ENCODE assay signal across 17 cellular contexts in genomic region chr11:9206496-9206895, GRCh38. TPM values are rescaled to one million over a fixed set of nuclear protein-coding genes. Genes with fewer than 3 reads are reported as not detected.
DNase-seq lines count a peak whose midpoint lies in the region; ATAC-seq and TF ChIP-seq lines count a peak whose summit lies in the region.
"Had no signal": no experiment of that assay in that cellular context is flagged by ENCODE, and none has a peak within 500 bp of the region (broad histone marks: within the 10 kb centered on the region; RNA-seq: fewer than 3 reads in every experiment).

No MANE protein-coding gene starts in this region.

- H3K36me3 ChIP-seq in neural progenitor cell = no peaks in the 10 kb centered on the region

- ATAC-seq in GM18907 (IDR thresholded peaks at IDR 0.05; ENCODE audit: unreplicated experiment) = no peak
- ATAC-seq: activated T-cell treated with anti-CD3 and anti-CD28 coated beads, Interleukin-2, amount 50 U/mL, for 4 hours; left colon; stimulated activated naive CD8-positive, alpha-beta T cell treated with anti-CD3 and anti-CD28 coated beads, Interleukin-15, amount 100 ng/mL, for 72 hours had no signal

- no peak overlapping the region for H3K4me3 Mint-ChIP-seq in neural progenitor cell
- H3K4me3 Mint-ChIP-seq: activated T-cell treated with anti-CD3 and anti-CD28 coated beads, Interleukin-2, amount 50 U/mL, for 4 hours; stimulated activated naive CD8-positive, alpha-beta T cell treated with anti-CD3 and anti-CD28 coated beads, Interleukin-15, amount 100 ng/mL, for 72 hours had no signal

- no peak overlapping the region for H3K27ac Mint-ChIP-seq in neural progenitor cell
- H3K27ac Mint-ChIP-seq: stimulated activated naive CD8-positive, alpha-beta T cell treated with anti-CD3 and anti-CD28 coated beads, Interleukin-15, amount 100 ng/mL, for 72 hours had no signal

- no peaks in the 10 kb centered on the region for H3K9me3 Mint-ChIP-seq in neural progenitor cell
- H3K9me3 Mint-ChIP-seq: activated T-cell treated with anti-CD3 and anti-CD28 coated beads, Interleukin-2, amount 50 U/mL, for 4 hours; stimulated activated naive CD8-positive, alpha-beta T cell treated with anti-CD3 and anti-CD28 coated beads, Interleukin-15, amount 100 ng/mL, for 72 hours had no signal

- no peak for TF ChIP-seq CTCF in neural progenitor cell (IDR thresholded peaks at IDR 0.05)

- peaks cover 64% of the 10 kb centered on the region for H4K20me1 ChIP-seq in neural progenitor cell (ENCODE audit: low read depth)

- no peaks in the 10 kb centered on the region for H3K27me3 ChIP-seq in neural progenitor cell
- H3K27me3 ChIP-seq: BLaER1 had no signal

- H3K4me3 ChIP-seq in neural progenitor cell = no peak overlapping the region
- H3K4me3 ChIP-seq: BLaER1 had no signal

- H3K4me1 ChIP-seq in neural progenitor cell = peaks cover 14% of the 10 kb centered on the region

- H3K9me3 ChIP-seq in neural progenitor cell (ENCODE audit: low read depth) = no peaks in the 10 kb centered on the region
- H3K9me3 ChIP-seq: BLaER1 had no signal

- DNase-seq in AG20443 (ENCODE audit: low spot score) (peak; percentile 67), NCI-H226 (peak; percentile 22), dedifferentiated amniotic fluid mesenchymal stem cell (ENCODE audit: extremely low spot score) (peak; percentile 85), neural progenitor cell (ENCODE audit: low spot score) (no peak), COLO668 (lab: John Stamatoyannopoulos, UW; ENCODE audit: unreplicated experiment) (no peak), ecto neural progenitor cell (ENCODE audit: low spot score) (no peak), NCI-H1105 (lab: John Stamatoyannopoulos, UW) (no peak)
- DNase-seq: activated T-cell treated with anti-CD3 and anti-CD28 coated beads, Interleukin-2, amount 50 U/mL, for 4 hours; hypothalamus; left colon; NCI-H187; NCI-H446 treated with DMSO at 0.1 percent for 48 hours; stimulated activated CD4-positive, alpha-beta T cell treated with anti-CD3 and anti-CD28 coated beads, Interleukin-12 subunit alpha, Interleukin-12 subunit beta, amount 100 ng/mL, for 4 hours; stimulated activated naive CD8-positive, alpha-beta T cell treated with anti-CD3 and anti-CD28 coated beads, Interleukin-15, amount 100 ng/mL, for 72 hours had no signal

- H3F3A ChIP-seq in neural progenitor cell (ENCODE audit: low read depth) = peaks cover 4% of the 10 kb centered on the region

- H3K4me2 ChIP-seq in neural progenitor cell = no peak overlapping the region
- H3K4me2 ChIP-seq: BLaER1 had no signal

- peaks cover 18% of the 10 kb centered on the region for H3K36me3 Mint-ChIP-seq in neural progenitor cell

- peaks cover 81% of the 10 kb centered on the region for H3K79me2 ChIP-seq in neural progenitor cell (ENCODE audit: low read depth)

- H3K9ac ChIP-seq in neural progenitor cell = no peak overlapping the region
- H3K9ac ChIP-seq: BLaER1 had no signal

- peaks cover 2% of the 10 kb centered on the region for H3K27me3 Mint-ChIP-seq in neural progenitor cell (ENCODE audit: insufficient read depth, low read depth)
- H3K27me3 Mint-ChIP-seq: stimulated activated naive CD8-positive, alpha-beta T cell treated with anti-CD3 and anti-CD28 coated beads, Interleukin-15, amount 100 ng/mL, for 72 hours had no signal

- H3K4me1 Mint-ChIP-seq in neural progenitor cell = peaks cover 6% of the 10 kb centered on the region

- peak overlapping the region; percentile 26 for H3K27ac ChIP-seq in neural progenitor cell
- H3K27ac ChIP-seq: BLaER1, epithelial cell of prostate had no signal

- H2AFZ ChIP-seq in neural progenitor cell (replicated peaks) = no peak overlapping the region

RNA-seq across cellular contexts. Expression of gene DENND5A, which starts 58.7 kb away (rescaled TPM):
- 134 and 142 TPM in 2 replicates for total RNA-seq in neural progenitor cell (ENCODE audit: low replicate concordance)

Comparison
In these comparisons a context has a peak if more than half of its experiments do, and no peak if none do; other contexts are left out.
1. DNase-seq: peak in AG20443 (single experiment), NCI-H226 (single experiment) and dedifferentiated amniotic fluid mesenchymal stem cell (single experiment); none in neural progenitor cell (single experiment), COLO668 (single experiment), ecto neural progenitor cell (single experiment) and NCI-H1105 (single experiment).